ENCODE assay signal across 8 cellular contexts in the genomic region with DNA sequence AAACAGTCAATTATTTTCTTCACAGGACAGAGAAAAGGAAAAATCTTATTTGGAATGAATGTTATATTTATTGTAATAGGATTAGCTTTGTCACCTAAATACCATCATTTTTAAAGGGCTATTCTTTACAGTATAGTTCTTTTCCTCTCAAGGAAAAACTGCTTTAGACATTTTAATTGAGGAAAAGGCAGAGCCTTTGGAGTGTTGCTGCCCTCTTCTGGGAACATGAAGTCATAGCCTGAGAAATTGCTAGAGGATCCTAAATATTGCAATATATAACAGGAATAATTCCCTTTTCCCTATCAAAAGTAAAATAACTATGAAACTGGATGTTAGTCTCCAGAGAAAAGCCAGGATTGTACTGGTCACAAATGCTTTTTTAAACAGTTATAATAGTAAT. TPM values are rescaled to one million over a fixed set of nuclear protein-coding genes. Genes with fewer than 3 reads are reported as not detected.
DNase-seq lines count a peak whose midpoint lies in the region; ATAC-seq, FAIRE-seq and TF ChIP-seq lines count a peak whose summit lies in the region.
"Not testable (repeated sequence)": the region's sequence is repeated elsewhere in the genome, so short reads cannot be mapped to it uniquely, and the experiment has no call there.
"Had no signal": no experiment of that assay in that cellular context is flagged by ENCODE, and none has a peak within 500 bp of the region (broad histone marks: within the 10 kb centered on the region; RNA-seq: fewer than 3 reads in every experiment).

No MANE protein-coding gene starts in this region.

- POLR2A ChIA-PET in PC-3 (lab: Charles Lee; ENCODE audit: unreplicated experiment); K562 (lab: Yijun Ruan, JAX): not testable (repeated sequence)

- H3K4me1 ChIP-seq in PC-3 (ENCODE audit: insufficient read depth, low read length); K562 (replicated peaks in 1 of 2; ENCODE audit: control insufficient read depth in 2 of 2, insufficient read depth in 2 of 2, low read length in 2 of 2); kidney (ENCODE audit: control insufficient read depth in 1 of 2, insufficient read depth in 1 of 2, low read depth in 1 of 2, low read length in 2 of 2); upper lobe of left lung: not testable (repeated sequence)

- H3K79me2 ChIP-seq in PC-3 (ENCODE audit: low read length); K562 (ENCODE audit: control insufficient read depth, insufficient read depth, low read length): not testable (repeated sequence)

- not testable (repeated sequence) for H4K20me1 ChIP-seq in PC-3 (ENCODE audit: low read length); K562 (replicated peaks; ENCODE audit: control insufficient read depth, insufficient read depth, low read length)

- DNase-seq in GM12892 (ENCODE audit: insufficient read length); PC-3; K562 (ENCODE audit: extremely low read depth in 1 of 4, low spot score in 3 of 4); frontal cortex (ENCODE audit: low spot score in 2 of 2); kidney; omental fat pad (ENCODE audit: low spot score); upper lobe of left lung: not testable (repeated sequence)

- not testable (repeated sequence) for TF ChIP-seq CTCF in PC-3 (conservative IDR thresholded peaks at IDR 0.05; ENCODE audit: low read depth, low read length); K562 (IDR thresholded peaks at IDR 0.05 in 2 of 3, conservative IDR thresholded peaks at IDR 0.05 in 1 of 3; ENCODE audit: insufficient read depth in 2 of 3, low read depth in 1 of 3, low read length in 3 of 3); kidney (IDR thresholded peaks at IDR 0.05; ENCODE audit: borderline replicate concordance, extremely low read depth, insufficient read depth); omental fat pad (IDR thresholded peaks at IDR 0.05); upper lobe of left lung (IDR thresholded peaks at IDR 0.05)

- intact Hi-C loops in PC-3 (cut with micrococcal nuclease); K562 (cut with micrococcal nuclease); kidney (cut with DNase I): not testable (repeated sequence)

- H2AFZ ChIP-seq in PC-3 (ENCODE audit: low read length); K562 (ENCODE audit: low read depth, low read length): not testable (repeated sequence)

- peak; percentile 62 for FAIRE-seq in GM12892 (lab: Jason Lieb, UNC)
- peak; percentile 75 for FAIRE-seq in K562 (lab: Jason Lieb, UNC)
- peak; percentile 92 for FAIRE-seq in frontal cortex (lab: Jason Lieb, UNC)
- peak; percentile 92 for FAIRE-seq in kidney (lab: Jason Lieb, UNC)

- H3K4me3 ChIP-seq in PC-3 (ENCODE audit: low read length); K562; kidney (ENCODE audit: low read length in 2 of 2); upper lobe of left lung: not testable (repeated sequence)

- not testable (repeated sequence) for H3K9ac ChIP-seq in PC-3 (ENCODE audit: low read length); K562 (ENCODE audit: insufficient read depth in 1 of 2, low read depth in 2 of 2, low read length in 2 of 2); kidney (ENCODE audit: low read length in 2 of 2)

- ATAC-seq in PC-3, result peak; percentile 60
- peak; percentile 75 for ATAC-seq in K562
- ATAC-seq in omental fat pad (ENCODE audit: low FRiP score), result peak; percentile 42
- ATAC-seq in upper lobe of left lung (ENCODE audit: low FRiP score in 2 of 2), result peak; percentile 69 to 72

- TF ChIP-seq RAD21 in K562 (CRISPR knock-in tag; conservative IDR thresholded peaks at IDR 0.05 in 1 of 2, IDR thresholded peaks at IDR 0.05 in 1 of 2), result not testable (repeated sequence)

- H3K27me3 ChIP-seq in PC-3 (ENCODE audit: low read length); K562 (ENCODE audit: control insufficient read depth in 2 of 2, insufficient read depth in 2 of 2, low read length in 2 of 2); upper lobe of left lung: not testable (repeated sequence)

- H3K9me1 ChIP-seq in K562 (ENCODE audit: control insufficient read depth, insufficient read depth, low read length), result not testable (repeated sequence)

- not testable (repeated sequence) for TF ChIP-seq EP300 in K562 (IDR thresholded peaks at IDR 0.05; ENCODE audit: low read length); upper lobe of left lung (IDR thresholded peaks at IDR 0.05)

- not testable (repeated sequence) for BruUV-seq in PC-3 (replicated peaks; lab: Mats Ljungman, UMichigan); K562 (replicated peaks; lab: Mats Ljungman, UMichigan)

- H3K36me3 ChIP-seq in PC-3 (ENCODE audit: low read depth, low read length); K562 (ENCODE audit: control insufficient read depth, insufficient read depth, low read length); kidney (ENCODE audit: control insufficient read depth in 1 of 2, insufficient read depth in 2 of 2, low read length in 2 of 2); upper lobe of left lung: not testable (repeated sequence)

- not testable (repeated sequence) for H3K27ac ChIP-seq in PC-3 (ENCODE audit: low read length); K562 (ENCODE audit: extremely low read depth, low read depth, low read length); kidney (ENCODE audit: low read depth in 2 of 2, low read length in 2 of 2); upper lobe of left lung

- CTCF ChIA-PET in PC-3 (lab: Charles Lee); K562 (lab: Yijun Ruan, JAX; ENCODE audit: low intra/inter-chr PET ratio): not testable (repeated sequence)

- H3K4me2 ChIP-seq in PC-3 (ENCODE audit: low read length); K562 (ENCODE audit: insufficient read depth, low read length): not testable (repeated sequence)

- not testable (repeated sequence) for H3F3A ChIP-seq in PC-3 (ENCODE audit: low read length, unreplicated experiment)

- TF ChIP-seq POLR2A in GM12892 (IDR thresholded peaks at IDR 0.05; ENCODE audit: low read depth, low read length); K562 (conservative IDR thresholded peaks at IDR 0.05); upper lobe of left lung (IDR thresholded peaks at IDR 0.05): not testable (repeated sequence)

- H3K9me2 ChIP-seq in PC-3 (replicated peaks; ENCODE audit: low read length), result not testable (repeated sequence)

- not testable (repeated sequence) for H3K9me3 ChIP-seq in PC-3 (ENCODE audit: low read length); K562 (replicated peaks; ENCODE audit: control insufficient read depth, insufficient read depth, low read depth, low read length); kidney (ENCODE audit: control insufficient read depth in 1 of 2, low read length in 2 of 2); upper lobe of left lung

- in situ Hi-C loops in K562 (cut with MboI), result loop anchor here (25.0 kb wide), 1 partner anchor 399 kb away; no protein-coding TSS in a partner anchor

RNA-seq across cellular contexts. Expression of gene NUDT4B, which starts 12.8 kb away (rescaled TPM):
- polyA plus RNA-seq in GM12892 (2012; ENCODE audit: missing spikeins), result 5.9 TPM
- total RNA-seq in PC-3 (2014; rRNA removed) (18.0 and 29.9 TPM in 2 replicates), K562 (2014; rRNA removed) (28.6 and 48.4 TPM in 2 replicates), K562 (2014; rRNA removed; fragmentation: Illumina TruSeq; extraction: Trizol) (1.2 and 1.6 TPM in 2 replicates), K562 (2015; rRNA removed; fragmentation: Illumina TruSeq; extraction: Trizol) (2.6 and 3.9 TPM in 2 replicates), K562 (2021) (2.8 TPM in 1 of 2 replicates, not detected in the other), frontal cortex (15.9 TPM), kidney (not detected), omental fat pad (10 to 100 TPM; 25.1 to 45.4 (median 33.6) TPM), upper lobe of left lung (10 to 100 TPM in 2 of 6 donors, under 1 TPM in 2, not detected in 2; 0.44 to 42.3 (median 6.3) TPM)
- total RNA-seq in K562 (2011; cell fraction: chromatin; rRNA removed; ENCODE audit: low replicate concordance), result 14.6 and 15.3 TPM in 2 replicates
- total RNA-seq in K562 (2011; cell fraction: nucleolus; rRNA removed), result 6.7 and 9.2 TPM in 2 replicates
- total RNA-seq in K562 (2011; cell fraction: nucleoplasm; rRNA removed), result 7.5 and 12.6 TPM in 2 replicates
- polyA plus RNA-seq in K562 (2011; rRNA removed) (39.8 and 58.0 TPM in 2 replicates), K562 (2014; fragmentation: Illumina TruSeq; extraction: Trizol) (19.7 and 25.7 TPM in 2 replicates), K562 (2014; fragmentation: Nextera tagmentation; extraction: Ambion mirVana) (under 1 TPM in 1 of 2 experiments, not detected in 1; 0.06 TPM), K562 (2014; rRNA removed) (28.0 and 29.5 TPM in 2 replicates), kidney (ENCODE audit: insufficient read depth, low read depth, low replicate concordance) (not detected)
- polyA plus RNA-seq in K562 (2011; cell fraction: cytosol; rRNA removed), result 13.5 and 44.3 TPM in 2 replicates
- polyA plus RNA-seq in K562 (2011; cell fraction: nucleus; rRNA removed), result 16.2 and 29.8 TPM in 2 replicates
- polyA plus RNA-seq in K562 (2012), result 2.3 and 11.8 TPM in 2 replicates
- polyA minus RNA-seq in K562 (2011; rRNA and poly(A)+ RNA removed), result 11.8 and 11.9 TPM in 2 replicates
- polyA minus RNA-seq in K562 (2011; cell fraction: cytosol; rRNA and poly(A)+ RNA removed), result 7.3 and 14.6 TPM in 2 replicates
- 1.3 and 2.9 TPM in 2 replicates for polyA minus RNA-seq in K562 (2011; cell fraction: nucleus; rRNA and poly(A)+ RNA removed)
- total RNA-seq: A673 had no signal
